17 cellular contexts compared by ENCODE assay signal in genomic region chr11:32391965-32392553, GRCh38. TPM values are rescaled to one million over a fixed set of nuclear protein-coding genes. Genes with fewer than 3 reads are reported as not detected.
DNase-seq lines count a peak whose midpoint lies in the region; TF ChIP-seq lines count a peak whose summit lies in the region.
"Had no signal": no experiment of that assay in that cellular context is flagged by ENCODE, and none has a peak within 500 bp of the region (broad histone marks: within the 10 kb centered on the region; RNA-seq: fewer than 3 reads in every experiment).

No MANE protein-coding gene starts in this region.

- no peak overlapping the region for H3K4me3 ChIP-seq in Karpas-422 (ENCODE audit: low read length)
- no peak overlapping the region for H3K4me3 ChIP-seq in brain microvascular endothelial cell (ENCODE audit: low read depth, low read length)
- no peak overlapping the region for H3K4me3 ChIP-seq in skeletal muscle cell (ENCODE audit: low read depth, low read length)
- H3K4me3 ChIP-seq in thyroid gland (replicated peaks in 1 of 3) = no peak overlapping the region
- H3K4me3 ChIP-seq: GM12878, SJCRH30, upper lobe of left lung had no signal

- H3K36me3 ChIP-seq in Karpas-422 (ENCODE audit: insufficient read depth, low read length) (no peaks in the 10 kb centered on the region), brain microvascular endothelial cell (replicated peaks) (no peaks in the 10 kb centered on the region), thyroid gland (no peaks in the 10 kb centered on the region)
- H3K36me3 ChIP-seq: SJCRH30, upper lobe of left lung had no signal

- H3K27me3 ChIP-seq in Karpas-422 (ENCODE audit: low read length) (no peaks in the 10 kb centered on the region), brain microvascular endothelial cell (replicated peaks) (no peaks in the 10 kb centered on the region), thyroid gland (no peaks in the 10 kb centered on the region)
- H3K27me3 ChIP-seq: SJCRH30, upper lobe of left lung had no signal

- H3K9ac ChIP-seq in Karpas-422 (ENCODE audit: low read length) = no peak overlapping the region

- 85 to 88% methylated on average over 8 of the region's 8 CpGs for WGBS in thyroid gland, 2 donors

- POLR2A ChIA-PET in activated CD4-positive, alpha-beta memory T cell treated with anti-CD3 and anti-CD28 coated beads, Interleukin-2, amount 10 ng/mL, durations not matched to agents 7 days and 5 days (lab: Charles Lee) = no interaction called here

- H3K36me3 Mint-ChIP-seq in activated CD4-positive, alpha-beta memory T cell treated with anti-CD3 and anti-CD28 coated beads, Interleukin-2, amount 10 ng/mL, durations not matched to agents 7 days and 5 days (ENCODE audit: low read depth) = no peaks in the 10 kb centered on the region
- H3K36me3 Mint-ChIP-seq: activated CD4-positive, alpha-beta memory T cell treated with anti-CD3 and anti-CD28 coated beads for 36 hours had no signal

- DNase-seq in EL (peak; percentile 45), Karpas-422 (no peak), brain microvascular endothelial cell (peak; percentile 35), skeletal muscle cell (ENCODE audit: low read depth) (peak; percentile 38), SW 1271 (lab: John Stamatoyannopoulos, UW) (no peak), NCI-H345 (lab: John Stamatoyannopoulos, UW) (no peak), thyroid gland (no peak)
- no peak for DNase-seq in activated CD4-positive, alpha-beta memory T cell treated with anti-CD3 and anti-CD28 coated beads, Interleukin-2, amount 10 ng/mL, durations not matched to agents 7 days and 5 days
- DNase-seq: activated CD4-positive, alpha-beta memory T cell treated with anti-CD3 and anti-CD28 coated beads for 36 hours; activated T-cell treated with anti-CD3 and anti-CD28 coated beads, Interleukin-2, amount 50 U/mL, for 72 hours; DMS79 treated with DMSO at 0.1 percent for 48 hours; glutamatergic neuron; NCI-H1092; NCI-H2227 treated with DMSO at 0.1 percent for 48 hours; SJCRH30; upper lobe of left lung had no signal

- intact Hi-C loops in thyroid gland (cut with DNase I) = no loop called here

- H2AFZ ChIP-seq in Karpas-422 (ENCODE audit: low read length) = peak overlapping the region; percentile 29; the same call in 1 of the 2 replicates

- H3K9me3 Mint-ChIP-seq in activated CD4-positive, alpha-beta memory T cell treated with anti-CD3 and anti-CD28 coated beads, Interleukin-2, amount 10 ng/mL, durations not matched to agents 7 days and 5 days = no peaks in the 10 kb centered on the region
- H3K9me3 Mint-ChIP-seq: activated CD4-positive, alpha-beta memory T cell treated with anti-CD3 and anti-CD28 coated beads for 36 hours; activated T-cell treated with anti-CD3 and anti-CD28 coated beads, Interleukin-2, amount 50 U/mL, for 72 hours had no signal

- TF ChIP-seq CTCF in brain microvascular endothelial cell (IDR thresholded peaks at IDR 0.05; ENCODE audit: low read depth, low read length, missing control alignments) (no peak), thyroid gland (IDR thresholded peaks at IDR 0.05) (no peak)

- H3K4me1 ChIP-seq in Karpas-422 (ENCODE audit: low read length) (peaks cover 44% of the 10 kb centered on the region), thyroid gland (no peaks in the 10 kb centered on the region)
- H3K4me1 ChIP-seq: SJCRH30, upper lobe of left lung had no signal

- H3K9me2 ChIP-seq in Karpas-422 (replicated peaks; ENCODE audit: insufficient read depth, low read length) = no peaks in the 10 kb centered on the region

- in situ Hi-C loops in brain microvascular endothelial cell (cut with HindIII; ENCODE audit: low pct_ligation_motif_present, low sequenced_read_pairs) = no loop called here

- H3K79me2 ChIP-seq in Karpas-422 (ENCODE audit: low read length) = no peaks in the 10 kb centered on the region

- CTCF ChIA-PET in activated CD4-positive, alpha-beta memory T cell treated with anti-CD3 and anti-CD28 coated beads, Interleukin-2, amount 10 ng/mL, durations not matched to agents 7 days and 5 days (lab: Charles Lee) = no interaction called here

- TF ChIP-seq POLR2A in thyroid gland (IDR thresholded peaks at IDR 0.05) = no peak

- H3K27ac Mint-ChIP-seq in activated CD4-positive, alpha-beta memory T cell treated with anti-CD3 and anti-CD28 coated beads, Interleukin-2, amount 10 ng/mL, durations not matched to agents 7 days and 5 days = no peak overlapping the region
- H3K27ac Mint-ChIP-seq: activated CD4-positive, alpha-beta memory T cell treated with anti-CD3 and anti-CD28 coated beads for 36 hours; activated T-cell treated with anti-CD3 and anti-CD28 coated beads, Interleukin-2, amount 50 U/mL, for 72 hours had no signal

- H3K4me2 ChIP-seq in Karpas-422 (ENCODE audit: low read depth, low read length, poor library complexity, severe bottlenecking) = no peak overlapping the region

- H3K27me3 Mint-ChIP-seq in activated CD4-positive, alpha-beta memory T cell treated with anti-CD3 and anti-CD28 coated beads, Interleukin-2, amount 10 ng/mL, durations not matched to agents 7 days and 5 days = peaks cover 34% of the 10 kb centered on the region

- H3K4me1 Mint-ChIP-seq in activated CD4-positive, alpha-beta memory T cell treated with anti-CD3 and anti-CD28 coated beads, Interleukin-2, amount 10 ng/mL, durations not matched to agents 7 days and 5 days = no peaks in the 10 kb centered on the region

- H3K4me3 Mint-ChIP-seq in activated CD4-positive, alpha-beta memory T cell treated with anti-CD3 and anti-CD28 coated beads, Interleukin-2, amount 10 ng/mL, durations not matched to agents 7 days and 5 days = no peak overlapping the region
- H3K4me3 Mint-ChIP-seq: activated CD4-positive, alpha-beta memory T cell treated with anti-CD3 and anti-CD28 coated beads for 36 hours; activated T-cell treated with anti-CD3 and anti-CD28 coated beads, Interleukin-2, amount 50 U/mL, for 72 hours had no signal

- H4K20me1 ChIP-seq in Karpas-422 (ENCODE audit: insufficient read depth, low read depth, low read length) = no peaks in the 10 kb centered on the region

- H3K9me3 ChIP-seq in Karpas-422 (ENCODE audit: low read length) = no peaks in the 10 kb centered on the region
- no peaks in the 10 kb centered on the region for H3K9me3 ChIP-seq in thyroid gland
- H3K9me3 ChIP-seq: SJCRH30, upper lobe of left lung had no signal

- H3K27ac ChIP-seq in Karpas-422 (ENCODE audit: low read length) = no peak overlapping the region
- no peak overlapping the region for H3K27ac ChIP-seq in brain microvascular endothelial cell
- no peak overlapping the region for H3K27ac ChIP-seq in thyroid gland
- H3K27ac ChIP-seq: SJCRH30, upper lobe of left lung had no signal

RNA-seq across cellular contexts. Expression of gene WT1, which starts 43.3 kb away (rescaled TPM):
- total RNA-seq in Karpas-422 (2014; rRNA removed; shearing (Covaris generic); ENCODE audit: low replicate concordance) = 0.52 and 0.69 TPM in 2 replicates
- not detected for total RNA-seq in activated CD4-positive, alpha-beta memory T cell treated with anti-CD3 and anti-CD28 coated beads, Interleukin-2, amount 10 ng/mL, durations not matched to agents 7 days and 5 days
- total RNA-seq in thyroid gland = under 1 TPM in 2 of 4 donors, not detected in 2; 0.33 to 0.40 TPM
- total RNA-seq: activated CD4-positive, alpha-beta memory T cell treated with anti-CD3 and anti-CD28 coated beads for 36 hours; activated T-cell treated with anti-CD3 and anti-CD28 coated beads, Interleukin-2, amount 50 U/mL, for 72 hours; GM12878; SJCRH30 had no signal

Comparison
In these comparisons a context has a peak if more than half of its experiments do, and no peak if none do; other contexts are left out.
1. DNase-seq: peak in EL (single experiment), brain microvascular endothelial cell (single experiment) and skeletal muscle cell (single experiment); none in Karpas-422 (single experiment), SW 1271 (0 of 2), activated CD4-positive, alpha-beta memory T cell treated with anti-CD3 and anti-CD28 coated beads, Interleukin-2, amount 10 ng/mL, durations not matched to agents 7 days and 5 days (single experiment), NCI-H345 (single experiment) and thyroid gland (0 of 2).